12 cellular contexts compared by ENCODE assay signal in the genomic region with DNA sequence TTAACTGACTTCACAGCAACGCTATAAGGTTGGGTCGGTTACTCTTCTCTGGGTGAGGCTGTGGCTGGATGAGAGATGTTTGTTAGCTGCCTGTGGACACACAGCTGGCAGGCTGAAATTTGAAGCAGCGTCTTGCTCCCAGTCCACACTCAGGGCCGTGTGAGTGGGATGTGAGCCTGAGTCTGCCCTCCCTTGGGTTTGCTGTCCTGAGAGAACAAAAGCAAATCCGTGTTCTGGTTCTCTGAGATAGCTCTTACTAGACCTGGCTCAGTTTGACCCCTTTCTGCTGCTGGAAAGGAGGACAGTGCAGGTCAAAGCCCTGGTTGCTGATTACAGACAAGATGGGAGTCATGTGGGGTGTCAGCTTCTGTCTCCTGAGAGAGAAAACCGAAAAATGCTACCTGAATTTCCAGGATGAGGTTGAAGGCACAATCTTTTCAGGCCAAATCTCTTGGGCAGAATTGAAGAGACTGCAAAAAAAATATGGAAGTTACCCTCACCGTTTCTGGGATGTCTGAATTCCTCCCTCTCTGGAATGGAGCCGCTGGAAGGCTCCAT.
DNase-seq lines count a peak whose midpoint lies in the region; ATAC-seq lines count a peak whose summit lies in the region.
"Had no signal": no experiment of that assay in that cellular context is flagged by ENCODE, and none has a peak within 500 bp of the region (broad histone marks: within the 10 kb centered on the region; RNA-seq: fewer than 3 reads in every experiment).

No MANE protein-coding gene starts in this region.

- H3K27me3 Mint-ChIP-seq in stimulated activated memory B cell treated with anti-CD40 and anti-IgM and Interleukin-4, amounts not matched to agents 10 μg/mL and 1 μg/mL and 100 μg/mL, for 72 hours = no peaks in the 10 kb centered on the region

- H3K4me3 ChIP-seq in HUES6 (ENCODE audit: low read depth, low read length) (no peak overlapping the region), ectodermal cell (ENCODE audit: insufficient read depth, low read depth, low read length) (no peak overlapping the region), mucosa of rectum (ENCODE audit: low read length in 2 of 2) (no peak overlapping the region)

- 84 to 88% methylated on average over 8 of the region's 8 CpGs for WGBS in ectodermal cell, 2 experiments

- no peaks in the 10 kb centered on the region for H3K27me3 ChIP-seq in HUES6 (ENCODE audit: control insufficient read depth, insufficient read depth, low read length)
- H3K27me3 ChIP-seq in ectodermal cell (ENCODE audit: control insufficient read depth, insufficient read depth, low read length, poor library complexity, severe bottlenecking) = no peaks in the 10 kb centered on the region
- no peaks in the 10 kb centered on the region for H3K27me3 ChIP-seq in mucosa of rectum (ENCODE audit: control insufficient read depth in 2 of 2, insufficient read depth in 2 of 2, low read length in 2 of 2)

- H3K4me3 Mint-ChIP-seq in stimulated activated memory B cell treated with anti-CD40 and anti-IgM and Interleukin-4, amounts not matched to agents 10 μg/mL and 1 μg/mL and 100 μg/mL, for 72 hours = no peak overlapping the region

- H3K4me1 ChIP-seq in HUES6 (ENCODE audit: control insufficient read depth, insufficient read depth, low read length) (peaks cover 44% of the 10 kb centered on the region), ectodermal cell (ENCODE audit: control insufficient read depth, insufficient read depth, low read length) (peaks cover 47% of the 10 kb centered on the region), mucosa of rectum (ENCODE audit: control insufficient read depth in 2 of 2, insufficient read depth in 2 of 2, low read length in 2 of 2) (peaks cover 22 to 42% of the 10 kb centered on the region in 2 donors)

- no peaks in the 10 kb centered on the region for H3K9me3 Mint-ChIP-seq in stimulated activated memory B cell treated with anti-CD40 and anti-IgM and Interleukin-4, amounts not matched to agents 10 μg/mL and 1 μg/mL and 100 μg/mL, for 72 hours

- H3K36me3 ChIP-seq in HUES6 (ENCODE audit: control insufficient read depth, insufficient read depth, low read length) (no peaks in the 10 kb centered on the region), ectodermal cell (ENCODE audit: control insufficient read depth, insufficient read depth, low read length) (no peaks in the 10 kb centered on the region), mucosa of rectum (ENCODE audit: control insufficient read depth in 2 of 2, insufficient read depth in 2 of 2, low read length in 2 of 2) (no peaks in the 10 kb centered on the region)
- H3K36me3 ChIP-seq: WERI-Rb-1 had no signal

- peak overlapping the region; percentile 70 for H3K27ac Mint-ChIP-seq in stimulated activated memory B cell treated with anti-CD40 and anti-IgM and Interleukin-4, amounts not matched to agents 10 μg/mL and 1 μg/mL and 100 μg/mL, for 72 hours

- H3K36me3 Mint-ChIP-seq in stimulated activated memory B cell treated with anti-CD40 and anti-IgM and Interleukin-4, amounts not matched to agents 10 μg/mL and 1 μg/mL and 100 μg/mL, for 72 hours = no peaks in the 10 kb centered on the region

- no peak for ATAC-seq in stimulated activated memory B cell treated with anti-CD40 and anti-IgM and Interleukin-4, amounts not matched to agents 10 μg/mL and 1 μg/mL and 100 μg/mL, for 72 hours
- no peak for ATAC-seq in GM21367 (IDR thresholded peaks at IDR 0.05; ENCODE audit: unreplicated experiment)
- ATAC-seq in HG02678 (IDR thresholded peaks at IDR 0.05; ENCODE audit: unreplicated experiment) = no peak
- no peak for ATAC-seq in HG03196 (IDR thresholded peaks at IDR 0.05; ENCODE audit: unreplicated experiment)

- peaks cover 44% of the 10 kb centered on the region for H3K4me1 Mint-ChIP-seq in stimulated activated memory B cell treated with anti-CD40 and anti-IgM and Interleukin-4, amounts not matched to agents 10 μg/mL and 1 μg/mL and 100 μg/mL, for 72 hours

- DNase-seq in activated CD4-positive, alpha-beta T cell treated with anti-CD3 and anti-CD28 coated beads for 4 hours = no peak
- DNase-seq: amygdala, C1 segment of cervical spinal cord, NCI-H226, WERI-Rb-1 had no signal

- H3K27ac ChIP-seq in HUES6 (ENCODE audit: low read depth, low read length) (0 out of 2 replicates have a peak overlapping the region, but pooled peaks have one; percentile 45), ectodermal cell (ENCODE audit: insufficient read depth, low read depth, low read length, poor library complexity, severe bottlenecking) (peak overlapping the region; percentile 82), mucosa of rectum (ENCODE audit: low read depth in 2 of 2, low read length in 2 of 2) (peak overlapping the region; percentile 56 to 57)
- H3K27ac ChIP-seq: WERI-Rb-1 had no signal

- H3K9me3 ChIP-seq in HUES6 (ENCODE audit: control insufficient read depth, insufficient read depth, low read depth, low read length) = peaks cover 7% of the 10 kb centered on the region; the same call in 1 of the 2 replicates
- H3K9me3 ChIP-seq in ectodermal cell (ENCODE audit: control insufficient read depth, low read length) = no peaks in the 10 kb centered on the region
- H3K9me3 ChIP-seq in mucosa of rectum (ENCODE audit: control insufficient read depth in 2 of 2, low read length in 2 of 2) = no peaks in the 10 kb centered on the region

- H3K9ac ChIP-seq in HUES6 (ENCODE audit: low read length) = no peak overlapping the region
- no peak overlapping the region for H3K9ac ChIP-seq in mucosa of rectum (ENCODE audit: low read depth in 1 of 2, low read length in 2 of 2)
